In genomic region chr7:54722026-54722425, GRCh38 we compare ENCODE assay signal across 2 cellular contexts.
TF ChIP-seq lines count a peak whose summit lies in the region.

No MANE protein-coding gene starts in this region.

TF ChIP-seq in HepG2, 621 proteins besides CTCF, POLR2A, EP300 and RAD21 (continued from another document):
- TF ChIP-seq ZNF639 (CRISPR knock-in tag; conservative IDR thresholded peaks at IDR 0.05) (no peak), PAXIP1 (CRISPR knock-in tag; conservative IDR thresholded peaks at IDR 0.05) (no peak), TFDP1 (CRISPR knock-in tag; IDR thresholded peaks at IDR 0.05; ENCODE audit: borderline replicate concordance) (no peak), KLF6 (CRISPR knock-in tag; IDR thresholded peaks at IDR 0.05) (no peak), ZSCAN25 (CRISPR knock-in tag; IDR thresholded peaks at IDR 0.05) (no peak)

TF ChIP-seq in HEK293, 187 proteins besides CTCF, POLR2A, EP300 and RAD21 (continued from another document):
- no peak for TF ChIP-seq ZNF280C (tag by site-specific recombination; IDR thresholded peaks at IDR 0.05)
- TF ChIP-seq ZNF558 (tag by site-specific recombination; IDR thresholded peaks at IDR 0.05) = no peak
- TF ChIP-seq ZNF132 (tag by site-specific recombination; IDR thresholded peaks at IDR 0.05; ENCODE audit: borderline replicate concordance) = no peak
- no peak for TF ChIP-seq ZNF248 (tag by site-specific recombination; IDR thresholded peaks at IDR 0.05)
- no peak for TF ChIP-seq ZNF791 (tag by site-specific recombination; IDR thresholded peaks at IDR 0.05)
- 0 out of 2 replicates have a peak, but pooled peaks have one; percentile 33 for TF ChIP-seq ZSCAN4 (tag by site-specific recombination; IDR thresholded peaks at IDR 0.05)
- TF ChIP-seq ZNF18 (tag by site-specific recombination; IDR thresholded peaks at IDR 0.05) = no peak
- TF ChIP-seq ZNF626 (tag by site-specific recombination; IDR thresholded peaks at IDR 0.05) = no peak
- no peak for TF ChIP-seq KLF10 (tag by site-specific recombination; IDR thresholded peaks at IDR 0.05)
- TF ChIP-seq KLF17 (tag by site-specific recombination; IDR thresholded peaks at IDR 0.05) = no peak
- TF ChIP-seq PRDM2 (tag by site-specific recombination; IDR thresholded peaks at IDR 0.05; ENCODE audit: borderline replicate concordance) = no peak
- TF ChIP-seq REST (tag by site-specific recombination; IDR thresholded peaks at IDR 0.05) = peak; percentile 57
- TF ChIP-seq ZNF544 (tag by site-specific recombination; IDR thresholded peaks at IDR 0.05) = no peak
- TF ChIP-seq ZNF362 (tag by site-specific recombination; IDR thresholded peaks at IDR 0.05) = no peak
TF ChIP-seq in HEK293: peak in this region for 2.
